In the genomic region with DNA sequence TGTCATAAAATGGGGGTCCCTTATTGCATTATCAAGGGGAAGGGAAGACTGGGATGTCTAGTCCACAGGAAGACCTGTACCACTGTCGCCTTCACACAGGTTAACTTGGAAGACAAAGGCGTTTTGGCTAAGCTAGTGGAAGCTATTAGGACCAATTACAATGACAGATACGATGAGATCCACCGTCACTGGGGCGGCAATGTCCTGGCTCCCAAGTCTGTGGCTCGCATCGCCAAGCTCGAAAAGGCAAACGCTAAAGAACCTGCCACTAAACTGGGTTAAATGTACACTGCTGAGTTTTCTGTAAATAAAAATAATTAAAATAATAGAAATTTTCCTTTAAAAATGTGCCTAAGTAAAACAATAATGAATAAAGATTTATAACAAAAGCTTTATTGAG, we compare ENCODE assay signal across 7 cellular contexts.
"Had no signal": no experiment of that assay in that cellular context is flagged by ENCODE, and none has a peak within 500 bp of the region (broad histone marks: within the 10 kb centered on the region; RNA-seq: fewer than 3 reads in every experiment).

No MANE protein-coding gene starts in this region.

- ATAC-seq: GM12878 had no signal

- H3K4me3 ChIP-seq: GM12878 had no signal

- DNase-seq: GDM1, GF-D8 had no signal

- FAIRE-seq: GM12878, GM12891, GM12892, GM18507, GM19239 had no signal
